Comparison of ENCODE assay signal across 26 cellular contexts in the genomic region with DNA sequence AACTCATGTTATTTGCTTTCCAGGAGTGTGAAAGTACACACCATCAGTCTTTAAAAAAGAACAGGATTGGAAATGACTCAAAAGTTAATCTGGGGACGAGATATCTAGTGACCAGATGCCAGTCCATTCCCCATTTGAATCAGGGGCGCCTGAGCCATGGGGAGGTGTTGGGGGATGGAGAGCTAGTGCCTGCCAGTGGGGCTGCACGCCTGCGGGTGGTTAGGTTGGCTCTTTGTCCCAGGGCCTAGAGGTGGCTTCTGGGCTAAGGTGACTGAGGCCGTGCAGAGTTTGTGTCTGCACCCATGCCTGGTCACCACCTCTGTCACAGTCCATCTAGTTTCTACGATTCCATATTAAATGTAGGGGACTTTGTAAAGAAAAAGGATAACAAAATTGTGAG.
"Had no signal": no experiment of that assay in that cellular context is flagged by ENCODE, and none has a peak within 500 bp of the region (broad histone marks: within the 10 kb centered on the region; RNA-seq: fewer than 3 reads in every experiment).

No MANE protein-coding gene starts in this region.

- H3K36me3 Mint-ChIP-seq: activated naive CD4-positive, alpha-beta T cell treated with anti-CD3 and anti-CD28 coated beads, Interleukin-2, amount 50 U/mL, for 24 hours had no signal

- H3K4me3 ChIP-seq: breast epithelium, SJCRH30 had no signal

- ATAC-seq: activated CD4-positive, CD25-positive, alpha-beta regulatory T cell treated with anti-CD3 and anti-CD28 coated beads, Interleukin-2, amount 50 U/mL, for 24 hours; activated CD8-positive, alpha-beta T cell treated with anti-CD3 and anti-CD28 coated beads for 36 hours; Panc1; Right ventricle myocardium inferior had no signal

- H3K27ac ChIP-seq: breast epithelium, KMS-11, SJCRH30 had no signal

- H3K9me3 Mint-ChIP-seq: activated CD8-positive, alpha-beta T cell treated with anti-CD3 and anti-CD28 coated beads for 36 hours; activated naive CD4-positive, alpha-beta T cell treated with anti-CD3 and anti-CD28 coated beads, Interleukin-2, amount 50 U/mL, for 24 hours; activated T-cell treated with anti-CD3 and anti-CD28 coated beads, Interleukin-2, amount 50 U/mL, for 24 hours; activated T-helper 1 cell treated with anti-CD3 and anti-CD28 coated beads, Interleukin-12 subunit alpha, Interleukin-12 subunit beta, Interleukin-2, Interleukin-4 antibody, amounts not matched to agents 30 ng/mL and 10 ng/mL and 1 ng/mL, durations not matched to agents 14 hours and 24 hours and 36 hours; T-helper 1 cell treated with Interleukin-12 subunit alpha and Interleukin-12 subunit beta and Interleukin-4 antibody, amounts not matched to agents 30 μg/mL and 1 μg/mL, for 36 hours had no signal

- H3K9me3 ChIP-seq: breast epithelium, SJCRH30, SK-N-SH had no signal

- H3K36me3 ChIP-seq: breast epithelium, SJCRH30 had no signal

- DNase-seq: activated CD4-positive, alpha-beta T cell treated with anti-CD3 and anti-CD28 coated beads for 4 hours; activated CD8-positive, alpha-beta T cell treated with anti-CD3 and anti-CD28 coated beads for 36 hours; activated effector memory CD4-positive, alpha-beta T cell treated with Interleukin-2 at 50 U/mL for 16 hours; activated naive CD4-positive, alpha-beta T cell; activated T-cell treated with anti-CD3 and anti-CD28 coated beads, Interleukin-2, amount 50 U/mL, for 24 hours; aorta; NCI-H1105; NCI-H1436; NCI-H1694 treated with DMSO at 0.1 percent for 48 hours; NCI-H2029 treated with DMSO at 0.1 percent for 48 hours; NCI-H345; NCI-H510A; NCI-H69; NK-92 treated with Interleukin-12 subunit alpha and Interleukin-12 subunit beta, amount 100 ng/mL, for 24 hours; OCI-M1; RPMI8226; SJCRH30; SK-N-SH had no signal

- H3K27ac Mint-ChIP-seq: activated CD8-positive, alpha-beta T cell treated with anti-CD3 and anti-CD28 coated beads for 36 hours; activated naive CD4-positive, alpha-beta T cell treated with anti-CD3 and anti-CD28 coated beads, Interleukin-2, amount 50 U/mL, for 24 hours; activated T-cell treated with anti-CD3 and anti-CD28 coated beads, Interleukin-2, amount 50 U/mL, for 24 hours; activated T-helper 1 cell treated with anti-CD3 and anti-CD28 coated beads, Interleukin-12 subunit alpha, Interleukin-12 subunit beta, Interleukin-2, Interleukin-4 antibody, amounts not matched to agents 30 ng/mL and 10 ng/mL and 1 ng/mL, durations not matched to agents 14 hours and 24 hours and 36 hours; T-helper 1 cell treated with Interleukin-12 subunit alpha and Interleukin-12 subunit beta and Interleukin-4 antibody, amounts not matched to agents 30 μg/mL and 1 μg/mL, for 36 hours had no signal

- H3K27me3 Mint-ChIP-seq: activated CD8-positive, alpha-beta T cell treated with anti-CD3 and anti-CD28 coated beads for 36 hours; activated naive CD4-positive, alpha-beta T cell treated with anti-CD3 and anti-CD28 coated beads, Interleukin-2, amount 50 U/mL, for 24 hours; activated T-cell treated with anti-CD3 and anti-CD28 coated beads, Interleukin-2, amount 50 U/mL, for 24 hours had no signal

- H3K4me1 ChIP-seq: breast epithelium, SJCRH30 had no signal

- H3K27me3 ChIP-seq: breast epithelium, SJCRH30 had no signal

- H3K4me3 Mint-ChIP-seq: activated CD8-positive, alpha-beta T cell treated with anti-CD3 and anti-CD28 coated beads for 36 hours; activated naive CD4-positive, alpha-beta T cell treated with anti-CD3 and anti-CD28 coated beads, Interleukin-2, amount 50 U/mL, for 24 hours; activated T-cell treated with anti-CD3 and anti-CD28 coated beads, Interleukin-2, amount 50 U/mL, for 24 hours; activated T-helper 1 cell treated with anti-CD3 and anti-CD28 coated beads, Interleukin-12 subunit alpha, Interleukin-12 subunit beta, Interleukin-2, Interleukin-4 antibody, amounts not matched to agents 30 ng/mL and 10 ng/mL and 1 ng/mL, durations not matched to agents 14 hours and 24 hours and 36 hours; T-helper 1 cell treated with Interleukin-12 subunit alpha and Interleukin-12 subunit beta and Interleukin-4 antibody, amounts not matched to agents 30 μg/mL and 1 μg/mL, for 36 hours had no signal
